Comparison of ENCODE assay signal across 2 cellular contexts in genomic region chr2:135099802-135100483, GRCh38.
TF ChIP-seq lines count a peak whose summit lies in the region.

No MANE protein-coding gene starts in this region.

TF ChIP-seq in SK-N-SH, 30 proteins besides CTCF, POLR2A, EP300 and RAD21:
- no peak for TF ChIP-seq SIN3A (IDR thresholded peaks at IDR 0.05; ENCODE audit: borderline replicate concordance, low read depth, low read length)
- TF ChIP-seq GATA2 (CRISPR knock-in tag; IDR thresholded peaks at IDR 0.05): peak; percentile 69; the same call in 1 of the 2 replicates
- TF ChIP-seq RCOR1 (IDR thresholded peaks at IDR 0.05; ENCODE audit: low read length): peak; percentile 84
- TF ChIP-seq RFX5 (IDR thresholded peaks at IDR 0.05; ENCODE audit: low read length): no peak

TF ChIP-seq in K562, 482 proteins besides CTCF, POLR2A, EP300 and RAD21:
- TF ChIP-seq NFIX (CRISPR knock-in tag; IDR thresholded peaks at IDR 0.05; ENCODE audit: low read depth) (no peak), ATF6 (CRISPR knock-in tag; IDR thresholded peaks at IDR 0.05) (no peak), PML (IDR thresholded peaks at IDR 0.05; ENCODE audit: low read length) (no peak), ELF1 (tag; IDR thresholded peaks at IDR 0.05) (no peak), MTA3 (IDR thresholded peaks at IDR 0.05; ENCODE audit: borderline replicate concordance) (no peak), MEIS2 (IDR thresholded peaks at IDR 0.05; ENCODE audit: partially characterized antibody) (no peak), ZNF133 (CRISPR knock-in tag; IDR thresholded peaks at IDR 0.05) (no peak), PCBP2 (IDR thresholded peaks at IDR 0.05; ENCODE audit: low read depth, low read length, poor library complexity, severe bottlenecking) (no peak), SNRNP70 (optimal IDR thresholded peaks at IDR 0.05; ENCODE audit: low read depth, low read length) (no peak), CREB3 (tag; conservative IDR thresholded peaks at IDR 0.05; ENCODE audit: low read depth) (no peak)
